Comparison of ENCODE assay signal across 1 cellular context in genomic region chr11:1628506-1629325, GRCh38.
TF ChIP-seq lines count a peak whose summit lies in the region.

No MANE protein-coding gene starts in this region.

TF ChIP-seq in HepG2, 621 proteins besides CTCF, POLR2A, EP300 and RAD21 (continued from another document and continues in another):
- TF ChIP-seq PRDM15 (CRISPR knock-in tag; IDR thresholded peaks at IDR 0.05) (no peak), SNAPC5 (CRISPR knock-in tag; IDR thresholded peaks at IDR 0.05; ENCODE audit: borderline replicate concordance) (no peak), ZBTB26 (CRISPR knock-in tag; IDR thresholded peaks at IDR 0.05; ENCODE audit: borderline replicate concordance) (no peak), ATF4 (CRISPR knock-in tag; IDR thresholded peaks at IDR 0.05) (no peak), ZSCAN9 (CRISPR knock-in tag; IDR thresholded peaks at IDR 0.05; ENCODE audit: borderline replicate concordance) (no peak), MATR3 (CRISPR knock-in tag; IDR thresholded peaks at IDR 0.05) (no peak), ZNF367 (CRISPR knock-in tag; IDR thresholded peaks at IDR 0.05; ENCODE audit: borderline replicate concordance) (no peak), TGIF2 (CRISPR knock-in tag; IDR thresholded peaks at IDR 0.05) (no peak), ZNF10 (CRISPR knock-in tag; IDR thresholded peaks at IDR 0.05; ENCODE audit: borderline replicate concordance, low read depth) (no peak), ADNP (CRISPR knock-in tag; IDR thresholded peaks at IDR 0.05) (no peak), ZNF253 (CRISPR knock-in tag; IDR thresholded peaks at IDR 0.05; ENCODE audit: borderline replicate concordance) (no peak), GPN1 (CRISPR knock-in tag; IDR thresholded peaks at IDR 0.05; ENCODE audit: borderline replicate concordance) (no peak), ZNF558 (CRISPR knock-in tag; IDR thresholded peaks at IDR 0.05; ENCODE audit: borderline replicate concordance) (no peak), ZBTB25 (CRISPR knock-in tag; IDR thresholded peaks at IDR 0.05) (0 out of 2 replicates have a peak, but pooled peaks have one; percentile 56), TFDP2 (CRISPR knock-in tag; IDR thresholded peaks at IDR 0.05) (no peak), ZNF563 (CRISPR knock-in tag; IDR thresholded peaks at IDR 0.05) (no peak), MXI1 (IDR thresholded peaks at IDR 0.05; ENCODE audit: borderline replicate concordance, low read depth, low read length) (no peak), SIX1 (CRISPR knock-in tag; IDR thresholded peaks at IDR 0.05; ENCODE audit: borderline replicate concordance) (no peak), PRDM10 (CRISPR knock-in tag; IDR thresholded peaks at IDR 0.05; ENCODE audit: low read depth) (no peak), KAT2B (IDR thresholded peaks at IDR 0.05; ENCODE audit: borderline replicate concordance, low read depth, low read length) (no peak), ZFP82 (CRISPR knock-in tag; IDR thresholded peaks at IDR 0.05; ENCODE audit: borderline replicate concordance) (no peak), KLF13 (CRISPR knock-in tag; IDR thresholded peaks at IDR 0.05) (no peak), ZKSCAN1 (IDR thresholded peaks at IDR 0.05; ENCODE audit: low read length) (no peak), ZNF652 (CRISPR knock-in tag; IDR thresholded peaks at IDR 0.05; ENCODE audit: borderline replicate concordance, low read depth) (no peak), IRF9 (CRISPR knock-in tag; IDR thresholded peaks at IDR 0.05; ENCODE audit: borderline replicate concordance) (no peak), PRPF4 (IDR thresholded peaks at IDR 0.05; ENCODE audit: low read depth, low read length, poor library complexity, severe bottlenecking) (no peak), ZNF282 (IDR thresholded peaks at IDR 0.05; ENCODE audit: partially characterized antibody) (no peak), DZIP1 (CRISPR knock-in tag; IDR thresholded peaks at IDR 0.05) (no peak), ZNF567 (CRISPR knock-in tag; IDR thresholded peaks at IDR 0.05; ENCODE audit: borderline replicate concordance) (no peak), ZFP91 (CRISPR knock-in tag; IDR thresholded peaks at IDR 0.05; ENCODE audit: borderline replicate concordance) (peak; percentile 48; the same call in 1 of the 2 replicates), NR2F1 (CRISPR knock-in tag; IDR thresholded peaks at IDR 0.05) (no peak), POGK (CRISPR knock-in tag; conservative IDR thresholded peaks at IDR 0.05) (no peak), SIN3B (IDR thresholded peaks at IDR 0.05; ENCODE audit: low read length) (no peak)
